ENCODE assay signal across 31 cellular contexts in the genomic region with DNA sequence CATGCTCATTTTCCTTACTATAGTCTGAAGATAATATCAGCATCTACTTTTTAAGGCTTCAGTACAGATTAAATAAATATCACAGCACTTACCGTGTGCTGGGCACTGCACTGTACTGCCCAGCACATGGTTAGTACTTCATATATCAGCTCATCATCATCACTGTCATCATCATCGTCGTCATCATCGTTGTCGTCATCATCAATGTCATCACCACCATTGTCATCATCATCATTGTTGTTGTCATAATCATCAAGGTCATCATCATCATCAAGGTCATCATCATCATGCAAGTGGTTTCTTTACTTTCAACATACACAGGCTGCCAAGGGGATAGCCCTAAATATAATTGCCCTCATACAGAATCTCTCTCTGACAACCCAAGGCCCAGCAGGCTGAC.
"Had no signal": no experiment of that assay in that cellular context is flagged by ENCODE, and none has a peak within 500 bp of the region (broad histone marks: within the 10 kb centered on the region; RNA-seq: fewer than 3 reads in every experiment).

No MANE protein-coding gene starts in this region.

- H3K36me3 ChIP-seq: brain microvascular endothelial cell, esophagus squamous epithelium, heart left ventricle had no signal

- H3K4me1 ChIP-seq: esophagus squamous epithelium, heart left ventricle had no signal

- DNase-seq: activated CD4-positive, alpha-beta T cell treated with anti-CD3 and anti-CD28 coated beads for 48 hours; activated CD4-positive, alpha-beta T cell treated with anti-CD3 and anti-CD28 coated beads, Interleukin-2, amount 50 U/mL, for 1 hour; activated CD4-positive, alpha-beta T cell treated with anti-CD3 and anti-CD28 coated beads, Interleukin-2, amount 50 U/mL, for 48 hours; activated CD8-positive, alpha-beta memory T cell treated with anti-CD3 and anti-CD28 coated beads for 24 hours; activated CD8-positive, alpha-beta T cell treated with anti-CD3 and anti-CD28 coated beads for 36 hours; activated effector memory CD4-positive, alpha-beta T cell treated with Interleukin-2 at 50 U/mL for 16 hours; activated gamma-delta T cell treated with Interleukin-2 at 50 U/mL for 16 hours; activated naive CD4-positive, alpha-beta T cell treated with anti-CD3 and anti-CD28 coated beads, Interleukin-2, amount 50 U/mL, for 16 hours; activated naive CD4-positive, alpha-beta T cell treated with Interleukin-2 at 50 U/mL for 16 hours; activated T-cell treated with anti-CD3 and anti-CD28 coated beads, Interleukin-2, amount 50 U/mL, for 4 hours; amniotic stem cell; anterior cingulate cortex; brain microvascular endothelial cell; caudate nucleus; cortex of kidney; dermis blood vessel endothelial cell; effector CD4-positive, alpha-beta T cell; effector memory CD8-positive, alpha-beta T cell; erythroblast; esophagus squamous epithelium; foreskin fibroblast; glutamatergic neuron; heart left ventricle; T-helper 2 cell had no signal

- H3K4me3 ChIP-seq: esophagus squamous epithelium, heart left ventricle had no signal

- H3K27me3 ChIP-seq: brain microvascular endothelial cell, esophagus squamous epithelium, heart left ventricle had no signal

- FAIRE-seq: astrocyte, bronchial epithelial cell, colon, frontal cortex had no signal

- ATAC-seq: activated CD8-positive, alpha-beta T cell treated with anti-CD3 and anti-CD28 coated beads for 36 hours; activated T-cell treated with anti-CD3 and anti-CD28 coated beads, Interleukin-2, amount 50 U/mL, for 4 hours; activated T-helper 17 cell treated with anti-CD3 and anti-CD28 coated beads, Interleukin-2, amount 50 U/mL, for 72 hours; effector memory CD8-positive, alpha-beta T cell; heart left ventricle; WTC11 had no signal

- H3K9me3 ChIP-seq: esophagus squamous epithelium, heart left ventricle had no signal

- H3K27ac ChIP-seq: brain microvascular endothelial cell, esophagus squamous epithelium, heart left ventricle, VCaP had no signal
